25 cellular contexts compared by ENCODE assay signal in the genomic region with DNA sequence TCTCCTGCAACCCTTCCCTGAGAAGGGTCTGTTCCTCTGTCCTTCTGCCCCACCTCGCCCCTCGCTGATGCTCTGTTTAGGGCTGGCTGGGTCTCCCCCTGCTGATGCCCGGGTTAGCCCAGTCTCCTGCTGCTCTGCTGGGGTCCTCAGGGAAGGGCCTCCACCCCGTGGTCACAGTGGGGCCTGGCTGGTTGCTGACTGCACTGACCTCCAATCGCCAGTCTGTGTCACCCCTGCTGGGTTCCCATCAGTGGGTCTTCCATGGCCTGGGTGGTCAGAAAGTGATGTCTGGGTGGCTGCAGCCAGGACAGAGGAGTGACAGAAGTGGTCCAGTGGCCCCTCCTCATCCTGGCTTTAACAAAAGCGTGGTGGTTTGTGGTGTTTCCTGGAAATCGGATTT.
"Had no signal": no experiment of that assay in that cellular context is flagged by ENCODE, and none has a peak within 500 bp of the region (broad histone marks: within the 10 kb centered on the region; RNA-seq: fewer than 3 reads in every experiment).

No MANE protein-coding gene starts in this region.

- DNase-seq: activated CD4-positive, alpha-beta T cell treated with anti-CD3 and anti-CD28 coated beads for 4 hours; activated CD4-positive, alpha-beta T cell treated with anti-CD3 and anti-CD28 coated beads, Interleukin-2, amount 50 U/mL, for 4 hours; activated CD4-positive, CD25-positive, alpha-beta regulatory T cell; activated CD8-positive, alpha-beta memory T cell treated with anti-CD3 and anti-CD28 coated beads, Interleukin-2, amount 50 U/mL, for 4 hours; activated effector memory CD4-positive, alpha-beta T cell treated with anti-CD3 and anti-CD28 coated beads, Interleukin-2, amount 50 U/mL, for 16 hours; activated naive CD4-positive, alpha-beta T cell treated with anti-CD3 and anti-CD28 coated beads, Interleukin-2, amount 10 ng/mL, durations not matched to agents 7 days and 5 days; activated naive CD8-positive, alpha-beta T cell treated with anti-CD3 and anti-CD28 coated beads, Interleukin-2, amount 10 ng/mL, durations not matched to agents 7 days and 5 days; activated T-cell treated with anti-CD3 and anti-CD28 coated beads, Interleukin-2, amount 50 U/mL, for 1 hour; cortex of kidney; effector memory CD8-positive, alpha-beta T cell; erythroblast; gastrocnemius medialis; glutamatergic neuron; left cardiac atrium; mammary epithelial cell; naive B cell; ovary; retina; stimulated activated CD4-positive, alpha-beta T cell treated with anti-CD3 and anti-CD28 coated beads, Interleukin-15, amount 100 ng/mL, for 24 hours; stimulated activated CD4-positive, alpha-beta T cell treated with anti-CD3 and anti-CD28 coated beads, Interleukin-2, amount 100 ng/mL, for 24 hours; stimulated activated naive CD4-positive, alpha-beta T cell had no signal

- H3K27ac ChIP-seq: gastrocnemius medialis, hepatocyte, ovary, prostate gland, suprapubic skin, tibial artery had no signal

- H3K4me1 ChIP-seq: gastrocnemius medialis, prostate gland, tibial artery had no signal

- H3K9me3 ChIP-seq: gastrocnemius medialis, ovary, prostate gland, suprapubic skin, tibial artery had no signal

- H3K27me3 ChIP-seq: gastrocnemius medialis, hepatocyte, ovary, suprapubic skin, tibial artery had no signal

- H3K36me3 ChIP-seq: gastrocnemius medialis, prostate gland had no signal

- H3K4me3 ChIP-seq: gastrocnemius medialis, hepatocyte, ovary, prostate gland, suprapubic skin, tibial artery had no signal
